ENCODE assay signal across 14 cellular contexts in genomic region chr10:48568546-48568945, GRCh38. TPM values are rescaled to one million over a fixed set of nuclear protein-coding genes. Genes with fewer than 3 reads are reported as not detected.
A peak's percentile ranks its signal among the peaks of the same experiment; 100 is the strongest.
DNase-seq lines count a peak whose midpoint lies in the region; ATAC-seq and TF ChIP-seq lines count a peak whose summit lies in the region.
"Had no signal": no experiment of that assay in that cellular context is flagged by ENCODE, and none has a peak within 500 bp of the region (broad histone marks: within the 10 kb centered on the region; RNA-seq: fewer than 3 reads in every experiment).

No MANE protein-coding gene starts in this region.

- H3K36me3 Mint-ChIP-seq in osteocyte (ENCODE audit: unreplicated experiment) = no peaks in the 10 kb centered on the region
- H3K36me3 Mint-ChIP-seq: CD4-positive, CD25-positive, alpha-beta regulatory T cell; CD8-positive, alpha-beta T cell had no signal

- peak; percentile 43 for DNase-seq in cardiac septum (ENCODE audit: low spot score)
- DNase-seq in Right ventricle myocardium inferior (ENCODE audit: missing footprints) = no peak
- DNase-seq in osteocyte (ENCODE audit: extremely low spot score, unreplicated experiment) = peak; percentile 63
- DNase-seq in ureter (ENCODE audit: low spot score) = peak; percentile 19
- DNase-seq in retina = no peak
- DNase-seq: Caco-2; CD4-positive, CD25-positive, alpha-beta regulatory T cell; CD8-positive, alpha-beta T cell; DMS153; DND-41; GOT3; HCEC 1CT had no signal

- ATAC-seq in Right ventricle myocardium inferior = no peak
- ATAC-seq in HG03097 (IDR thresholded peaks at IDR 0.05; ENCODE audit: low FRiP score, unreplicated experiment) = no peak
- ATAC-seq: CD8-positive, alpha-beta T cell had no signal

- no peak overlapping the region for H3K4me3 Mint-ChIP-seq in osteocyte (ENCODE audit: unreplicated experiment)
- H3K4me3 Mint-ChIP-seq: B cell; CD4-positive, CD25-positive, alpha-beta regulatory T cell; CD8-positive, alpha-beta T cell had no signal

- H3K9me3 Mint-ChIP-seq in osteocyte (ENCODE audit: unreplicated experiment) = no peaks in the 10 kb centered on the region
- H3K9me3 Mint-ChIP-seq: CD4-positive, CD25-positive, alpha-beta regulatory T cell; CD8-positive, alpha-beta T cell had no signal

- no peak overlapping the region for H3K27ac Mint-ChIP-seq in osteocyte (ENCODE audit: unreplicated experiment)
- H3K27ac Mint-ChIP-seq: CD8-positive, alpha-beta T cell had no signal

- no peak for TF ChIP-seq CTCF in osteocyte (IDR thresholded peaks at IDR 0.05)

- peaks cover 4% of the 10 kb centered on the region for H3K27me3 Mint-ChIP-seq in osteocyte (ENCODE audit: unreplicated experiment)

- intact Hi-C loops in cardiac septum (cut with DNase I) (no loop called here), Right ventricle myocardium inferior (cut with DNase I) (no loop called here)

- H3K4me1 Mint-ChIP-seq in osteocyte (ENCODE audit: unreplicated experiment) = no peaks in the 10 kb centered on the region
- H3K4me1 Mint-ChIP-seq: CD4-positive, CD25-positive, alpha-beta regulatory T cell had no signal

RNA-seq across cellular contexts. Expression of gene ARHGAP22, which starts 36.3 kb away (rescaled TPM):
- 4.4 TPM for total RNA-seq in cardiac septum
- total RNA-seq in Right ventricle myocardium inferior = 3.5 TPM
- 0.64 and 1.1 TPM in 2 replicates for total RNA-seq in osteocyte
- 4.6 TPM for total RNA-seq in ureter
- total RNA-seq: CD8-positive, alpha-beta T cell had no signal

Comparison
In these comparisons a context has a peak if more than half of its experiments do, and no peak if none do; other contexts are left out.
1. DNase-seq: peak in cardiac septum (single experiment), osteocyte (single experiment) and ureter (single experiment); none in Right ventricle myocardium inferior (single experiment) and retina (single experiment).